Comparison of ENCODE assay signal across 15 cellular contexts in genomic region chr11:66353762-66354161, GRCh38. TPM values are rescaled to one million over a fixed set of nuclear protein-coding genes. Genes with fewer than 3 reads are reported as not detected.
"Had no signal": no experiment of that assay in that cellular context is flagged by ENCODE, and none has a peak within 500 bp of the region (broad histone marks: within the 10 kb centered on the region; RNA-seq: fewer than 3 reads in every experiment).

No MANE protein-coding gene starts in this region.

- H3K36me3 ChIP-seq: uterus had no signal

- DNase-seq: activated CD4-positive, alpha-beta T cell treated with anti-CD3 and anti-CD28 coated beads, Interleukin-2, amount 10 ng/mL, durations not matched to agents 24 days and 14 days; activated CD8-positive, alpha-beta T cell treated with anti-CD3 and anti-CD28 coated beads for 36 hours; activated naive CD4-positive, alpha-beta T cell treated with Interleukin-2 at 50 U/mL for 16 hours; activated naive CD8-positive, alpha-beta T cell treated with anti-CD3 and anti-CD28 coated beads, Interleukin-2, amount 10 ng/mL, durations not matched to agents 7 days and 5 days; activated T-cell treated with anti-CD3 and anti-CD28 coated beads, Interleukin-2, amount 50 U/mL, for 1 hour; caudate nucleus; midbrain; nephron progenitor cell; occipital lobe; stimulated activated CD4-positive, alpha-beta T cell treated with anti-CD3 and anti-CD28 coated beads, Interleukin-4, amount 100 ng/mL, for 1 hour; uterus had no signal

- H3K4me3 ChIP-seq: dorsolateral prefrontal cortex, gastroesophageal sphincter, uterus had no signal

- H3K9me3 ChIP-seq: gastroesophageal sphincter, uterus had no signal

- ATAC-seq: activated CD8-positive, alpha-beta T cell treated with anti-CD3 and anti-CD28 coated beads for 36 hours; activated T-helper 17 cell treated with anti-CD3 and anti-CD28 coated beads, Interleukin-2, amount 50 U/mL, for 72 hours; gastroesophageal sphincter had no signal

- H3K27ac ChIP-seq: dorsolateral prefrontal cortex, gastroesophageal sphincter, uterus had no signal

- H3K27me3 ChIP-seq: dorsolateral prefrontal cortex, gastroesophageal sphincter, uterus had no signal

- H3K4me1 ChIP-seq: uterus had no signal

RNA-seq across cellular contexts. Expression of gene CD248, which starts 36.9 kb away (rescaled TPM):
- total RNA-seq: activated CD4-positive, alpha-beta T cell treated with anti-CD3 and anti-CD28 coated beads, Interleukin-2, amount 10 ng/mL, durations not matched to agents 24 days and 14 days; activated T-helper 17 cell treated with anti-CD3 and anti-CD28 coated beads, Interleukin-2, amount 50 U/mL, for 72 hours; myocyte had no signal
